15 cellular contexts compared by ENCODE assay signal in the genomic region with DNA sequence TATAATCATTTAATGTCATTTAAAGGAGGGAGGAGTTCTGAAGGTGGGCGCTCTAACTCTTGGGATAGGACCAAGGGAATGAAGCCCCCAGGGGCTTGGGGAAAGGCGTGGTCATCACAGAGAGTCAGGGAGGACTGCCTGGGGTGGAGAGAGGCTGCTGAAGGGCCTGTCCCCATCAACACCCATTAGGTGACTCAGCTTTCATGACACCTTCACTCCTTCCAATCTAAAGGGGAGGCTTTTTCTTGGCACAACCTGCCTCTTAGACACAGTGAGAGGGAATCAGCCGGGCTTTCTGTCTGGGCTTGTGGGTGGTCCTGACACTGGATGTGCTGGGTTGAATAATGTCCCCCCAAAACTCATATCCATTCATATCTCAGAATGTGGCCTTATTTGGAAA.
"Had no signal": no experiment of that assay in that cellular context is flagged by ENCODE, and none has a peak within 500 bp of the region (broad histone marks: within the 10 kb centered on the region; RNA-seq: fewer than 3 reads in every experiment).

No MANE protein-coding gene starts in this region.

- ATAC-seq: mucosa of descending colon had no signal

- H3K4me3 ChIP-seq: adrenal gland, mucosa of descending colon, ovary had no signal

- DNase-seq: activated CD4-positive, alpha-beta T cell treated with anti-CD3 and anti-CD28 coated beads, Interleukin-2, amount 10 ng/mL, durations not matched to agents 24 days and 14 days; activated CD8-positive, alpha-beta memory T cell treated with anti-CD3 and anti-CD28 coated beads, Interleukin-2, amount 50 U/mL, for 48 hours; activated gamma-delta T cell treated with Interleukin-2 at 50 U/mL for 16 hours; activated T-cell treated with anti-CD3 and anti-CD28 coated beads, Interleukin-2, amount 50 U/mL, for 72 hours; adrenal gland; head of caudate nucleus; immature natural killer cell; mesenchymal stem cell; mucosa of descending colon; naive B cell; ovary; SK-N-SH; stimulated activated naive CD4-positive, alpha-beta T cell had no signal

- H3K9me3 Mint-ChIP-seq: activated CD4-positive, alpha-beta T cell treated with anti-CD3 and anti-CD28 coated beads, Interleukin-2, amount 10 ng/mL, durations not matched to agents 24 days and 14 days; activated naive CD4-positive, alpha-beta T cell treated with anti-CD3 and anti-CD28 coated beads, Interleukin-2, amount 50 U/mL, for 72 hours; activated T-cell treated with anti-CD3 and anti-CD28 coated beads, Interleukin-2, amount 50 U/mL, for 72 hours; immature natural killer cell had no signal

- H3K36me3 Mint-ChIP-seq: activated naive CD4-positive, alpha-beta T cell treated with anti-CD3 and anti-CD28 coated beads, Interleukin-2, amount 50 U/mL, for 72 hours; immature natural killer cell; naive B cell had no signal

- H3K9me3 ChIP-seq: adrenal gland, mucosa of descending colon, ovary, SK-N-SH had no signal

- H3K4me3 Mint-ChIP-seq: activated CD4-positive, alpha-beta T cell treated with anti-CD3 and anti-CD28 coated beads, Interleukin-2, amount 10 ng/mL, durations not matched to agents 24 days and 14 days; activated T-cell treated with anti-CD3 and anti-CD28 coated beads, Interleukin-2, amount 50 U/mL, for 72 hours had no signal

- H3K36me3 ChIP-seq: adrenal gland, ovary had no signal

- H3K27ac ChIP-seq: adrenal gland, ovary had no signal

- H3K27me3 ChIP-seq: dorsolateral prefrontal cortex, ovary had no signal

- H3K27ac Mint-ChIP-seq: activated CD4-positive, alpha-beta T cell treated with anti-CD3 and anti-CD28 coated beads, Interleukin-2, amount 10 ng/mL, durations not matched to agents 24 days and 14 days; activated naive CD4-positive, alpha-beta T cell treated with anti-CD3 and anti-CD28 coated beads, Interleukin-2, amount 50 U/mL, for 72 hours; immature natural killer cell had no signal
